In the genomic region with DNA sequence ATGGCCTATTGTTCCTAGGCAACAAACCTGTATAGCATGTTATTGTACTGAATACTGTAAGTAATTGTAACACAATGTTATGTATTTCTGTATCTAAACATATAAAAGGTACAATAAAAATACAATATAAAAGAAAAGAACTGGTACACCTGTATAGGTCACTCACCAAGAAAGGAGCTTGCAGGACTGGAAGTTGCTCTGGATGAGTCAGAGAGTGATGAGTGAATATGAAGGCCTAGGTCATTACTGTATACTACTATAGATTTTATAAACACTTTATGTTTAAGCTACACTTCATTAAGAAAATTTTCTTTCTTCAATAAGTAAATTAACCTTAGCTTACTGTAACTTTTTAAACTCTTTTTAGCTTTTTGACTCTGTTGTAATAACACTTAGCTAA, we compare ENCODE assay signal across 21 cellular contexts.
"Had no signal": no experiment of that assay in that cellular context is flagged by ENCODE, and none has a peak within 500 bp of the region (broad histone marks: within the 10 kb centered on the region; RNA-seq: fewer than 3 reads in every experiment).

No MANE protein-coding gene starts in this region.

- H3K27ac ChIP-seq: left ventricle myocardium inferior, ovary, right atrium auricular region, right lobe of liver, tibial nerve, uterus had no signal

- H3K4me2 ChIP-seq: smooth muscle cell had no signal

- FAIRE-seq: islet of Langerhans had no signal

- H3K36me3 ChIP-seq: left ventricle myocardium inferior, ovary, right atrium auricular region, right lobe of liver, tibial nerve, uterus had no signal

- H3K9me3 ChIP-seq: mucosa of descending colon, ovary, right atrium auricular region, right lobe of liver, uterus had no signal

- DNase-seq: hypothalamus; immature natural killer cell; left ventricle myocardium inferior; midbrain; mucosa of descending colon; naive thymus-derived CD4-positive, alpha-beta T cell; ovary; right lobe of liver; stimulated activated CD4-positive, alpha-beta T cell treated with anti-CD3 and anti-CD28 coated beads, Interleukin-1b, Interleukin-23, amount 100 ng/mL, for 48 hours; stimulated activated CD4-positive, alpha-beta T cell treated with anti-CD3 and anti-CD28 coated beads, Interleukin-2, amount 100 ng/mL, for 48 hours; stimulated activated CD4-positive, alpha-beta T cell treated with anti-CD3 and anti-CD28 coated beads, Interleukin-4, amount 100 ng/mL, for 4 hours; stimulated activated CD8-positive, alpha-beta memory T cell treated with anti-CD3 and anti-CD28 coated beads, Interleukin-4, amount 100 ng/mL, for 48 hours; stimulated activated naive CD4-positive, alpha-beta T cell treated with Interleukin-2 at 50 U/mL for 16 hours; stimulated activated naive CD8-positive, alpha-beta T cell treated with anti-CD3 and anti-CD28 coated beads, Interleukin-15, amount 100 ng/mL, for 72 hours; substantia nigra; uterus had no signal

- H3K4me1 ChIP-seq: left ventricle myocardium inferior, right atrium auricular region, right lobe of liver, tibial nerve, uterus had no signal

- H3K4me3 ChIP-seq: left ventricle myocardium inferior, lung, mucosa of descending colon, ovary, right atrium auricular region, right lobe of liver, smooth muscle cell, tibial nerve, uterus had no signal

- H3K27me3 ChIP-seq: ovary, right atrium auricular region, right lobe of liver, tibial nerve, uterus had no signal
